In the genomic region with DNA sequence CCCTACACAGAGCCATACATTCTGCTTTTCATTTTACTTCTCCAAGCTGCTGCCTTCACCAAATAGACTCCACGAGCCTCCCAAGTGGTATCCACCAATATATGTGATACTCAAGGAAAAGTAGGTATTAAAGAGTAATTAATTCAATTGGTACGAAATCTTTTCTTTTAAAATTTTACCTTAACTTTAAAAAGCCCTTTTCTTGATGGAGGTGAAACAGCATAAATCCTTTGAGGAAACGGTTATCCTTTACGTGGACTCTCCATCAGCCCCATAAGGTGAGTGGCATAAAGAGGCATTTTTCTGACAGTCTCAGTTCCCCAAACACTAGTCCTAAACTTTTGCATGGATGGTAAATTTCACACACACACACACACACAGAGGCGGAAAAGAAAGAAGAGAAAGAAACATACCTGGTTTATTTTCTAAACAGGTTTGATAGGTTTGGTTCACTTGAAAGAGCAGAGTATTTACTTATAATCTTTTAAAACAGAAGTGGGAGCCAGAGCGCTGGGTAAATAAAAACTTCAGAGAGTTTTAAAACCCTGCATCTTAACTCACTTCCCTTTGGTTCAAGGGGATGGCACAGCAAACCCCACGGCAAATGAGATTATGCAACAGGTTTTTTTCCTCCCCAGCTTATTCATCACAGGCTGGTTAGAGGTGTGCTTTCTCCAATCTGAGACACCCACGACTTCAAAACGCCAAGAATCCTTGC, we compare ENCODE assay signal across 8 cellular contexts. TPM values are rescaled to one million over a fixed set of nuclear protein-coding genes. Genes with fewer than 3 reads are reported as not detected.
DNase-seq lines count a peak whose midpoint lies in the region; ATAC-seq and TF ChIP-seq lines count a peak whose summit lies in the region.

No MANE protein-coding gene starts in this region.

- H3K27me3 ChIP-seq in Panc1 (ENCODE audit: control insufficient read depth, insufficient read depth, low read length): no peaks in the 10 kb centered on the region
- no peaks in the 10 kb centered on the region for H3K27me3 ChIP-seq in foreskin keratinocyte

- 20% methylated on average over 9 of the region's 9 CpGs for WGBS in urinary bladder

- POLR2A ChIA-PET in Panc1 (lab: Charles Lee): interaction anchor here (0.6 kb wide), 1 partner anchor 179 kb away, joined by 3 read pairs; no protein-coding TSS in a partner anchor

- H3K36me3 ChIP-seq in Panc1 (ENCODE audit: control insufficient read depth, insufficient read depth, low read length) (peaks cover 3% of the 10 kb centered on the region; the same call in 1 of the 2 replicates), urinary bladder (ENCODE audit: insufficient read depth) (no peaks in the 10 kb centered on the region)

- ATAC-seq in Panc1 (no peak), foreskin keratinocyte (peak; percentile 56), HG02571 (IDR thresholded peaks at IDR 0.05; ENCODE audit: unreplicated experiment) (no peak)

- H3K4me3 ChIP-seq in Panc1 (ENCODE audit: low read depth in 2 of 2, low read length in 2 of 2) (peak overlapping the region; percentile 69 to 78), urinary bladder (ENCODE audit: low read depth, low read length) (peak overlapping the region; percentile 100)

- intact Hi-C loops in Panc1 (cut with micrococcal nuclease; ENCODE audit: unreplicated experiment): no loop called here

- no peaks in the 10 kb centered on the region for H3K9me3 ChIP-seq in Panc1 (ENCODE audit: control insufficient read depth, insufficient read depth, low read depth, low read length)

- CTCF ChIA-PET in Panc1 (lab: Charles Lee): no interaction called here

- TF ChIP-seq CTCF in Panc1 (IDR thresholded peaks at IDR 0.05): no peak
- peak; percentile 16 for TF ChIP-seq CTCF in foreskin keratinocyte (conservative IDR thresholded peaks at IDR 0.05)

- H3K27ac ChIP-seq in Panc1 (ENCODE audit: low read length) (peak overlapping the region; percentile 81), foreskin keratinocyte (peak overlapping the region; percentile 97), urinary bladder (ENCODE audit: low read depth) (peak overlapping the region; percentile 100)

- peak; percentile 36 for DNase-seq in D341Med (ENCODE audit: low spot score)
- DNase-seq in HCEC 1CT: peak; percentile 44
- DNase-seq in Panc1 (ENCODE audit: low read depth, low spot score): no peak
- DNase-seq in activated effector memory CD4-positive, alpha-beta T cell treated with anti-CD3 and anti-CD28 coated beads, Interleukin-2, amount 50 U/mL, for 16 hours: peak; percentile 82
- DNase-seq in foreskin keratinocyte: peak; percentile 78 to 87
- DNase-seq in non-pigmented ciliary epithelial cell (ENCODE audit: low read depth): peak; percentile 38

- in situ Hi-C loops in Panc1 (cut with HindIII; ENCODE audit: low pct_unique_long_range_greater_than_20kb, low sequenced_read_pairs): no loop called here

- peaks cover 15% of the 10 kb centered on the region for H3K4me1 ChIP-seq in Panc1 (ENCODE audit: control insufficient read depth, insufficient read depth, low read length)
- H3K4me1 ChIP-seq in foreskin keratinocyte: peaks cover 30% of the 10 kb centered on the region
- H3K4me1 ChIP-seq in urinary bladder (ENCODE audit: insufficient read depth): no peaks in the 10 kb centered on the region

- BruUV-seq in Panc1 (replicated peaks; lab: Mats Ljungman, UMichigan): TSS peak; percentile 73

RNA-seq across cellular contexts. Expression of gene DUSP16, which starts 1.9 kb away (rescaled TPM):
- total RNA-seq in Panc1 (2021; ENCODE audit: unreplicated experiment) (12.9 TPM), foreskin keratinocyte (12.4 and 15.0 TPM in 2 replicates), urinary bladder (31.8 TPM)
- 5.4 TPM for polyA plus RNA-seq in Panc1 (2012; ENCODE audit: insufficient read length)
- polyA plus RNA-seq in foreskin keratinocyte (3.9 and 4.0 TPM in 2 replicates), urinary bladder (11.1 TPM)

RNA-seq across cellular contexts. Expression of gene CREBL2, which starts 50.9 kb away (rescaled TPM):
- 13.6 TPM for total RNA-seq in Panc1 (2021; ENCODE audit: unreplicated experiment)
- polyA plus RNA-seq in Panc1 (2012; ENCODE audit: insufficient read length): 9.1 TPM
- total RNA-seq in foreskin keratinocyte: 17.5 and 17.8 TPM in 2 replicates
- 8.3 and 9.4 TPM in 2 replicates for polyA plus RNA-seq in foreskin keratinocyte
- 39.0 TPM for total RNA-seq in urinary bladder
- polyA plus RNA-seq in urinary bladder: 29.7 TPM
